11 cellular contexts compared by ENCODE assay signal in genomic region chr4:8630240-8630905, GRCh38. TPM values are rescaled to one million over a fixed set of nuclear protein-coding genes. Genes with fewer than 3 reads are reported as not detected.
A peak's percentile ranks its signal among the peaks of the same experiment; 100 is the strongest.
DNase-seq lines count a peak whose midpoint lies in the region; ATAC-seq, FAIRE-seq and TF ChIP-seq lines count a peak whose summit lies in the region.
"Not testable (repeated sequence)": the region's sequence is repeated elsewhere in the genome, so short reads cannot be mapped to it uniquely, and the experiment has no call there.
"Had no signal": no experiment of that assay in that cellular context is flagged by ENCODE, and none has a peak within 500 bp of the region (broad histone marks: within the 10 kb centered on the region; RNA-seq: fewer than 3 reads in every experiment).

No MANE protein-coding gene starts in this region.

- TF ChIP-seq EP300 in K562 (IDR thresholded peaks at IDR 0.05; ENCODE audit: low read length); gastroesophageal sphincter (IDR thresholded peaks at IDR 0.05); HepG2 (IDR thresholded peaks at IDR 0.05; ENCODE audit: low read depth in 2 of 2, low read length in 2 of 2); HepG2 (CRISPR knock-in tag; IDR thresholded peaks at IDR 0.05; ENCODE audit: borderline replicate concordance): not testable (repeated sequence)

- H4K20me1 ChIP-seq in IMR-90 (ENCODE audit: insufficient read depth, low read length); K562 (replicated peaks; ENCODE audit: control insufficient read depth, insufficient read depth, low read length); HepG2 (ENCODE audit: insufficient read depth, low read length): not testable (repeated sequence)

- TF ChIP-seq CTCF in IMR-90 (conservative IDR thresholded peaks at IDR 0.05; ENCODE audit: low read depth, low read length); WTC11 (IDR thresholded peaks at IDR 0.05); K562 (IDR thresholded peaks at IDR 0.05 in 2 of 3, conservative IDR thresholded peaks at IDR 0.05 in 1 of 3; ENCODE audit: insufficient read depth in 2 of 3, low read depth in 1 of 3, low read length in 3 of 3); gastroesophageal sphincter (IDR thresholded peaks at IDR 0.05); HepG2 (CRISPR knock-in tag; IDR thresholded peaks at IDR 0.05): not testable (repeated sequence)

- intact Hi-C loops in IMR-90 (cut with micrococcal nuclease); K562 (cut with micrococcal nuclease); left ventricle myocardium superior (cut with micrococcal nuclease); HepG2 (cut with micrococcal nuclease; ENCODE audit: unreplicated experiment); sciatic nerve (cut with DNase I); aorta (cut with DNase I): not testable (repeated sequence)

- H3K4me1 Mint-ChIP-seq in WTC11: not testable (repeated sequence)

- not testable (repeated sequence) for H2AK9ac ChIP-seq in IMR-90 (replicated peaks; ENCODE audit: low read depth, low read length, poor library complexity)

- not testable (repeated sequence) for H3K14ac ChIP-seq in IMR-90 (replicated peaks; ENCODE audit: low read depth, low read length)

- not testable (repeated sequence) for H3K79me1 ChIP-seq in IMR-90 (ENCODE audit: low read depth in 1 of 2, low read length in 2 of 2)

- POLR2A ChIA-PET in IMR-90 (lab: Charles Lee; ENCODE audit: unreplicated experiment); WTC11 (lab: Charles Lee); K562 (lab: Yijun Ruan, JAX); HepG2 (lab: Yijun Ruan, JAX): not testable (repeated sequence)

- not testable (repeated sequence) for H3K4me3 Mint-ChIP-seq in WTC11

- CTCF ChIA-PET in IMR-90 (lab: Yijun Ruan, JAX); WTC11 (lab: Charles Lee); K562 (lab: Yijun Ruan, JAX; ENCODE audit: low intra/inter-chr PET ratio); HepG2 (lab: Yijun Ruan, JAX; ENCODE audit: low intra/inter-chr PET ratio, low total read pairs): not testable (repeated sequence)

- H4K5ac ChIP-seq in IMR-90 (ENCODE audit: low read depth, low read length): not testable (repeated sequence)

- not testable (repeated sequence) for H3K27me3 Mint-ChIP-seq in WTC11 (ENCODE audit: low read depth)

- not testable (repeated sequence) for H2BK5ac ChIP-seq in IMR-90 (ENCODE audit: low read depth, low read length, poor library complexity, severe bottlenecking)

- H2AFZ ChIP-seq in IMR-90 (replicated peaks; ENCODE audit: low read length, poor library complexity); K562 (ENCODE audit: low read depth, low read length); HepG2 (ENCODE audit: low read length): not testable (repeated sequence)

- H3K9me3 ChIP-seq in IMR-90 (ENCODE audit: control insufficient read depth, insufficient read depth, low read length); K562 (replicated peaks; ENCODE audit: control insufficient read depth, insufficient read depth, low read depth, low read length); gastroesophageal sphincter; HepG2 (ENCODE audit: low read length); aorta (ENCODE audit: control insufficient read depth, low read length): not testable (repeated sequence)

- H3K56ac ChIP-seq in IMR-90 (ENCODE audit: extremely low read depth, insufficient read depth, low read length): not testable (repeated sequence)

- H3K4me3 ChIP-seq in IMR-90 (ENCODE audit: insufficient read depth, low read depth, low read length); K562; gastroesophageal sphincter; HepG2 (replicated peaks in 1 of 3; ENCODE audit: insufficient read depth in 1 of 3, low read depth in 2 of 3, low read length in 3 of 3); aorta (ENCODE audit: low read length in 2 of 2): not testable (repeated sequence)

- H3K4me2 ChIP-seq in IMR-90 (ENCODE audit: low read depth, low read length); K562 (ENCODE audit: insufficient read depth, low read length); HepG2 (ENCODE audit: low read depth, low read length): not testable (repeated sequence)

- H2BK15ac ChIP-seq in IMR-90 (ENCODE audit: low read depth, low read length): not testable (repeated sequence)

- not testable (repeated sequence) for H3K9me1 ChIP-seq in IMR-90 (ENCODE audit: insufficient read depth, low read length); K562 (ENCODE audit: control insufficient read depth, insufficient read depth, low read length)

- not testable (repeated sequence) for BruUV-seq in IMR-90 (replicated peaks; lab: Mats Ljungman, UMichigan); K562 (replicated peaks; lab: Mats Ljungman, UMichigan); HepG2 (replicated peaks; lab: Mats Ljungman, UMichigan)

- TF ChIP-seq POLR2A in IMR-90 (IDR thresholded peaks at IDR 0.05; ENCODE audit: low read depth, low read length); K562 (conservative IDR thresholded peaks at IDR 0.05); gastroesophageal sphincter (IDR thresholded peaks at IDR 0.05); HepG2 (IDR thresholded peaks at IDR 0.05; ENCODE audit: insufficient read depth in 1 of 2, low read depth in 2 of 2, low read length in 2 of 2): not testable (repeated sequence)

- peak; percentile 85 for ATAC-seq in IMR-90 (ENCODE audit: low read depth)
- ATAC-seq in WTC11: peak; percentile 94
- peak; percentile 94 for ATAC-seq in K562
- ATAC-seq in gastroesophageal sphincter: peak; percentile 60
- peak; percentile 57 for ATAC-seq in left ventricle myocardium superior
- peak; percentile 94 for ATAC-seq in HepG2
- ATAC-seq in sciatic nerve: peak; percentile 56
- peak; percentile 52 for ATAC-seq in aorta (ENCODE audit: low FRiP score)

- not testable (repeated sequence) for H4K8ac ChIP-seq in IMR-90 (ENCODE audit: low read depth in 2 of 2, low read length in 2 of 2)

- not testable (repeated sequence) for DNase-seq in IMR-90; WTC11 (ENCODE audit: low spot score); K562 (ENCODE audit: extremely low read depth in 1 of 4, low spot score in 3 of 4); left ventricle myocardium superior; HepG2 (ENCODE audit: low spot score); sciatic nerve (ENCODE audit: low spot score); aorta

- H2BK120ac ChIP-seq in IMR-90 (ENCODE audit: low read depth, low read length): not testable (repeated sequence)

- H3K23ac ChIP-seq in IMR-90 (ENCODE audit: low read depth, low read length): not testable (repeated sequence)

- dilution Hi-C loops in IMR-90 (cut with HindIII; ENCODE audit: low sequenced_read_pairs, unreplicated experiment): not testable (repeated sequence)

- no CpG with 5 or more reads among the region's 29 CpGs for WGBS in IMR-90 (ENCODE audit: extremely low coverage in 2 of 2, insufficient read length in 1 of 2), 2 experiments
- no CpG with 5 or more reads among the region's 29 CpGs for WGBS in K562 (ENCODE audit: insufficient coverage, low coverage, missing lambda C conversion rate)
- WGBS in gastroesophageal sphincter (ENCODE audit: low coverage in 1 of 2), 2 donors: no CpG with 5 or more reads among the region's 29 CpGs
- no CpG with 5 or more reads among the region's 29 CpGs for WGBS in HepG2 (ENCODE audit: low lambda C conversion rate)
- no CpG with 5 or more reads among the region's 29 CpGs for WGBS in aorta, 2 donors

- in situ Hi-C loops in IMR-90 (cut with MboI; ENCODE audit: low sequenced_read_pairs); K562 (cut with MboI); HepG2 (cut with HindIII; ENCODE audit: extremely low pct_ligation_motif_present, low pct_unique_long_range_greater_than_20kb): not testable (repeated sequence)

- H3K27ac Mint-ChIP-seq in WTC11: not testable (repeated sequence)

- H3K9ac ChIP-seq in IMR-90 (ENCODE audit: low read depth, low read length); K562 (ENCODE audit: insufficient read depth in 1 of 2, low read depth in 2 of 2, low read length in 2 of 2); HepG2 (ENCODE audit: insufficient read depth, low read depth, low read length): not testable (repeated sequence)

- not testable (repeated sequence) for H3K79me2 ChIP-seq in K562 (ENCODE audit: control insufficient read depth, insufficient read depth, low read length); HepG2 (ENCODE audit: insufficient read depth, low read length)

- not testable (repeated sequence) for H3K9me3 Mint-ChIP-seq in WTC11

- not testable (repeated sequence) for H3K27me3 ChIP-seq in IMR-90 (ENCODE audit: control insufficient read depth, insufficient read depth, low read length); K562 (ENCODE audit: control insufficient read depth in 2 of 2, insufficient read depth in 2 of 2, low read length in 2 of 2); gastroesophageal sphincter; HepG2 (ENCODE audit: control insufficient read depth in 1 of 2, insufficient read depth in 2 of 2, low read length in 2 of 2); aorta (ENCODE audit: control insufficient read depth in 1 of 2, insufficient read depth in 2 of 2, low read length in 1 of 2)

- not testable (repeated sequence) for H4K91ac ChIP-seq in IMR-90 (ENCODE audit: insufficient read depth, low read depth, low read length)

- H2AK5ac ChIP-seq in IMR-90 (ENCODE audit: low read depth, low read length): not testable (repeated sequence)

- H3K36me3 ChIP-seq in IMR-90 (ENCODE audit: control insufficient read depth, insufficient read depth, low read length); K562 (ENCODE audit: control insufficient read depth, insufficient read depth, low read length); gastroesophageal sphincter; HepG2 (replicated peaks in 1 of 2; ENCODE audit: control insufficient read depth in 1 of 2, insufficient read depth in 2 of 2, low read length in 2 of 2); aorta (ENCODE audit: control insufficient read depth in 1 of 2, insufficient read depth in 2 of 2, low read length in 1 of 2): not testable (repeated sequence)

- H3K36me3 Mint-ChIP-seq in WTC11: not testable (repeated sequence)

- not testable (repeated sequence) for H3K4ac ChIP-seq in IMR-90 (ENCODE audit: low read depth, low read length)

- not testable (repeated sequence) for H3K18ac ChIP-seq in IMR-90 (ENCODE audit: low read depth, low read length)

- FAIRE-seq in K562 (lab: Jason Lieb, UNC); HepG2 (lab: Jason Lieb, UNC): not testable (repeated sequence)

- not testable (repeated sequence) for H3K4me1 ChIP-seq in IMR-90 (ENCODE audit: control insufficient read depth, insufficient read depth, low read length); K562 (replicated peaks in 1 of 2; ENCODE audit: control insufficient read depth in 2 of 2, insufficient read depth in 2 of 2, low read length in 2 of 2); gastroesophageal sphincter; HepG2 (ENCODE audit: insufficient read depth, low read length); aorta (ENCODE audit: control insufficient read depth in 1 of 2, insufficient read depth in 2 of 2, low read length in 2 of 2)

- H2BK20ac ChIP-seq in IMR-90 (ENCODE audit: low read depth, low read length): not testable (repeated sequence)

- not testable (repeated sequence) for H3K27ac ChIP-seq in IMR-90 (ENCODE audit: insufficient read depth, low read length); K562 (ENCODE audit: extremely low read depth, low read depth, low read length); gastroesophageal sphincter; HepG2 (ENCODE audit: extremely low read length, insufficient read depth, low read length); aorta (ENCODE audit: low read depth in 1 of 2, low read length in 2 of 2)

- TF ChIP-seq RAD21 in IMR-90 (IDR thresholded peaks at IDR 0.05; ENCODE audit: low read length); K562 (CRISPR knock-in tag; conservative IDR thresholded peaks at IDR 0.05 in 1 of 2, IDR thresholded peaks at IDR 0.05 in 1 of 2); HepG2 (CRISPR knock-in tag; IDR thresholded peaks at IDR 0.05): not testable (repeated sequence)

RNA-seq across cellular contexts. Expression of gene CPZ, which starts 37.8 kb away (rescaled TPM):
- total RNA-seq in IMR-90 (2012; rRNA removed): 0.56 and 0.90 TPM in 2 replicates
- 8.2 and 10.3 TPM in 2 replicates for polyA plus RNA-seq in IMR-90 (2012; rRNA removed)
- 4.7 and 16.0 TPM in 2 replicates for polyA plus RNA-seq in IMR-90 (2012; cell fraction: cytosol; rRNA removed)
- 34.2 and 49.3 TPM in 2 replicates for polyA plus RNA-seq in IMR-90 (2012; cell fraction: nucleus; rRNA removed; ENCODE audit: low replicate concordance)
- total RNA-seq in WTC11 (2021): 22.7 to 26.9 TPM (median 22.8 TPM) in 3 replicates
- 19.3 and 33.1 TPM in 2 replicates for total RNA-seq in K562 (2011; cell fraction: chromatin; rRNA removed; ENCODE audit: low replicate concordance)
- 12.5 and 16.5 TPM in 2 replicates for total RNA-seq in K562 (2011; cell fraction: nucleolus; rRNA removed)
- 15.9 and 26.4 TPM in 2 replicates for total RNA-seq in K562 (2011; cell fraction: nucleoplasm; rRNA removed)
- total RNA-seq in K562 (2014; rRNA removed): 0.41 and 1.1 TPM in 2 replicates
- 0.58 and 0.67 TPM in 2 replicates for total RNA-seq in K562 (2014; rRNA removed; fragmentation: Illumina TruSeq; extraction: Trizol)
- 2.1 and 2.2 TPM in 2 replicates for total RNA-seq in K562 (2015; rRNA removed; fragmentation: Illumina TruSeq; extraction: Trizol)
- 1.5 and 1.6 TPM in 2 replicates for total RNA-seq in K562 (2021)
- 0.60 and 2.0 TPM in 2 replicates for polyA plus RNA-seq in K562 (2011; rRNA removed)
- 0.38 and 4.3 TPM in 2 replicates for polyA plus RNA-seq in K562 (2011; cell fraction: cytosol; rRNA removed)
- polyA plus RNA-seq in K562 (2011; cell fraction: nucleus; rRNA removed): 1.7 and 13.8 TPM in 2 replicates
- polyA plus RNA-seq in K562 (2012): 4.3 and 41.5 TPM in 2 replicates
- polyA plus RNA-seq in K562 (2014; fragmentation: Illumina TruSeq; extraction: Trizol): 0.68 and 1.4 TPM in 2 replicates
- under 1 TPM in 1 of 2 experiments, not detected in 1; 0.06 TPM for polyA plus RNA-seq in K562 (2014; fragmentation: Nextera tagmentation; extraction: Ambion mirVana)
- 1.1 TPM in 2 replicates for polyA plus RNA-seq in K562 (2014; rRNA removed)
- 1.4 TPM in 1 of 2 replicates, not detected in the other for polyA minus RNA-seq in K562 (2011; rRNA and poly(A)+ RNA removed)
- 0.86 TPM in 1 of 2 replicates, not detected in the other for polyA minus RNA-seq in K562 (2011; cell fraction: cytosol; rRNA and poly(A)+ RNA removed)
- 1.4 and 2.6 TPM in 2 replicates for polyA minus RNA-seq in K562 (2011; cell fraction: nucleus; rRNA and poly(A)+ RNA removed)
- 1 to 10 TPM in 3 of 4 donors, not detected in 1; 2.3 to 7.5 (median 3.2) TPM for total RNA-seq in gastroesophageal sphincter
- 1.2 TPM for total RNA-seq in left ventricle myocardium superior
- total RNA-seq in HepG2 (2016; rRNA removed; fragmentation: Illumina TruSeq; extraction: Trizol): 0.38 and 0.58 TPM in 2 replicates
- total RNA-seq in HepG2 (2016; cell fraction: cytosol; rRNA removed; fragmentation: Illumina TruSeq; extraction: Trizol; ENCODE audit: low read depth): not detected in 2 replicates
- 0.79 and 0.80 TPM in 2 replicates for total RNA-seq in HepG2 (2016; cell fraction: insoluble cytoplasmic fraction; rRNA removed; fragmentation: Illumina TruSeq; extraction: Trizol)
- total RNA-seq in HepG2 (2016; cell fraction: membrane; rRNA removed; fragmentation: Illumina TruSeq; extraction: Trizol): 0.31 and 0.65 TPM in 2 replicates
- total RNA-seq in HepG2 (2016; cell fraction: nucleus; rRNA removed; fragmentation: Illumina TruSeq; extraction: Trizol): 0.25 and 0.96 TPM in 2 replicates
- polyA plus RNA-seq in HepG2 (2011; rRNA removed): 0.60 and 0.61 TPM in 2 replicates
- polyA plus RNA-seq in HepG2 (2011; cell fraction: cytosol; rRNA removed): 0.49 and 0.76 TPM in 2 replicates
- 1.9 and 3.1 TPM in 2 replicates for polyA plus RNA-seq in HepG2 (2011; cell fraction: nucleus; rRNA removed)
- 0.36 and 1.1 TPM in 2 replicates for polyA plus RNA-seq in HepG2 (2012)
- 0.23 and 0.32 TPM in 2 replicates for polyA plus RNA-seq in HepG2 (2016; cell fraction: cytosol; fragmentation: Illumina TruSeq; extraction: Trizol; ENCODE audit: low read depth)
- 0.38 and 0.51 TPM in 2 replicates for polyA plus RNA-seq in HepG2 (2016; cell fraction: insoluble cytoplasmic fraction; fragmentation: Illumina TruSeq; extraction: Trizol; ENCODE audit: low read depth)
- polyA plus RNA-seq in HepG2 (2016; cell fraction: membrane; fragmentation: Illumina TruSeq; extraction: Trizol; ENCODE audit: low read depth): 0.31 and 0.38 TPM in 2 replicates
- 1.5 and 1.9 TPM in 2 replicates for polyA plus RNA-seq in HepG2 (2016; cell fraction: nucleus; fragmentation: Illumina TruSeq; extraction: Trizol; ENCODE audit: insufficient read depth, low read depth)
- 0.44 and 0.58 TPM in 2 replicates for polyA minus RNA-seq in HepG2 (2011; rRNA and poly(A)+ RNA removed; ENCODE audit: low replicate concordance)
- polyA minus RNA-seq in HepG2 (2011; cell fraction: cytosol; rRNA and poly(A)+ RNA removed): 0.79 TPM in 1 of 2 replicates, not detected in the other
- polyA minus RNA-seq in HepG2 (2011; cell fraction: nucleus; rRNA and poly(A)+ RNA removed): 0.25 and 0.77 TPM in 2 replicates
- total RNA-seq in sciatic nerve: 7.0 TPM
- total RNA-seq in aorta: 1 to 10 TPM; 3.8 to 10.0 TPM
- polyA plus RNA-seq in aorta: under 1 TPM; 0.13 to 0.82 TPM
- total RNA-seq: CD4-positive, alpha-beta memory T cell; G401 had no signal
- polyA plus RNA-seq: CD4-positive, alpha-beta memory T cell had no signal

RNA-seq across cellular contexts. Expression of gene GPR78, which starts 50.2 kb away (rescaled TPM):
- total RNA-seq in IMR-90 (2012; rRNA removed) (under 0.01 TPM in 2 replicates), WTC11 (2021) (2.3 to 5.7 TPM (median 2.7 TPM) in 3 replicates), K562 (2014; rRNA removed) (0.04 TPM in 1 of 2 replicates, not detected in the other), K562 (2014; rRNA removed; fragmentation: Illumina TruSeq; extraction: Trizol) (not detected in 2 replicates), K562 (2015; rRNA removed; fragmentation: Illumina TruSeq; extraction: Trizol) (0.07 TPM in 1 of 2 replicates, not detected in the other), K562 (2021) (0.09 and 0.16 TPM in 2 replicates), gastroesophageal sphincter (not detected), left ventricle myocardium superior (not detected), HepG2 (2016; rRNA removed; fragmentation: Illumina TruSeq; extraction: Trizol) (0.07 TPM in 1 of 2 replicates, not detected in the other), sciatic nerve (0.58 TPM), aorta (under 1 TPM in 1 of 2 donors, not detected in 1; 0.48 TPM)
- polyA plus RNA-seq in IMR-90 (2012; rRNA removed) (0.07 and 0.10 TPM in 2 replicates), K562 (2011; rRNA removed) (0.13 TPM in 1 of 2 replicates, not detected in the other), K562 (2014; fragmentation: Illumina TruSeq; extraction: Trizol) (0.06 TPM in 1 of 2 replicates, not detected in the other), K562 (2014; fragmentation: Nextera tagmentation; extraction: Ambion mirVana) (not detected), K562 (2014; rRNA removed) (0.04 and 0.08 TPM in 2 replicates), HepG2 (2011; rRNA removed) (0.01 TPM in 1 of 2 replicates, not detected in the other), aorta (not detected)
- polyA plus RNA-seq in IMR-90 (2012; cell fraction: cytosol; rRNA removed): 0.03 and 0.05 TPM in 2 replicates
- polyA plus RNA-seq in IMR-90 (2012; cell fraction: nucleus; rRNA removed; ENCODE audit: low replicate concordance): 1.3 and 1.7 TPM in 2 replicates
- 4.4 and 8.6 TPM in 2 replicates for total RNA-seq in K562 (2011; cell fraction: chromatin; rRNA removed; ENCODE audit: low replicate concordance)
- total RNA-seq in K562 (2011; cell fraction: nucleolus; rRNA removed): 2.4 and 3.2 TPM in 2 replicates
- 3.6 and 4.8 TPM in 2 replicates for total RNA-seq in K562 (2011; cell fraction: nucleoplasm; rRNA removed)
- polyA plus RNA-seq in K562 (2011; cell fraction: cytosol; rRNA removed): 0.07 TPM in 1 of 2 replicates, not detected in the other
- polyA plus RNA-seq in K562 (2011; cell fraction: nucleus; rRNA removed): 0.20 and 1.3 TPM in 2 replicates
- polyA plus RNA-seq in K562 (2012): 0.08 and 0.39 TPM in 2 replicates
- 0.21 TPM in 1 of 2 replicates, not detected in the other for polyA minus RNA-seq in K562 (2011; rRNA and poly(A)+ RNA removed)
- not detected in 2 replicates for polyA minus RNA-seq in K562 (2011; cell fraction: cytosol; rRNA and poly(A)+ RNA removed)
- polyA minus RNA-seq in K562 (2011; cell fraction: nucleus; rRNA and poly(A)+ RNA removed): 0.11 and 0.67 TPM in 2 replicates
- not detected in 2 replicates for total RNA-seq in HepG2 (2016; cell fraction: cytosol; rRNA removed; fragmentation: Illumina TruSeq; extraction: Trizol; ENCODE audit: low read depth)
- total RNA-seq in HepG2 (2016; cell fraction: insoluble cytoplasmic fraction; rRNA removed; fragmentation: Illumina TruSeq; extraction: Trizol): not detected in 2 replicates
- 0.07 TPM in 1 of 2 replicates, not detected in the other for total RNA-seq in HepG2 (2016; cell fraction: membrane; rRNA removed; fragmentation: Illumina TruSeq; extraction: Trizol)
- total RNA-seq in HepG2 (2016; cell fraction: nucleus; rRNA removed; fragmentation: Illumina TruSeq; extraction: Trizol): 0.12 and 0.13 TPM in 2 replicates
- not detected in 2 replicates for polyA plus RNA-seq in HepG2 (2011; cell fraction: cytosol; rRNA removed)
- 0.10 and 0.13 TPM in 2 replicates for polyA plus RNA-seq in HepG2 (2011; cell fraction: nucleus; rRNA removed)
- not detected in 2 replicates for polyA plus RNA-seq in HepG2 (2012)
- not detected in 2 replicates for polyA plus RNA-seq in HepG2 (2016; cell fraction: cytosol; fragmentation: Illumina TruSeq; extraction: Trizol; ENCODE audit: low read depth)
- not detected in 2 replicates for polyA plus RNA-seq in HepG2 (2016; cell fraction: insoluble cytoplasmic fraction; fragmentation: Illumina TruSeq; extraction: Trizol; ENCODE audit: low read depth)
- not detected in 2 replicates for polyA plus RNA-seq in HepG2 (2016; cell fraction: membrane; fragmentation: Illumina TruSeq; extraction: Trizol; ENCODE audit: low read depth)
- polyA plus RNA-seq in HepG2 (2016; cell fraction: nucleus; fragmentation: Illumina TruSeq; extraction: Trizol; ENCODE audit: insufficient read depth, low read depth): 0.16 TPM in 1 of 2 replicates, not detected in the other
- polyA minus RNA-seq in HepG2 (2011; rRNA and poly(A)+ RNA removed; ENCODE audit: low replicate concordance): 0.07 TPM in 1 of 2 replicates, not detected in the other
- polyA minus RNA-seq in HepG2 (2011; cell fraction: cytosol; rRNA and poly(A)+ RNA removed): not detected in 2 replicates
- 0.13 TPM in 1 of 2 replicates, not detected in the other for polyA minus RNA-seq in HepG2 (2011; cell fraction: nucleus; rRNA and poly(A)+ RNA removed)
- total RNA-seq: CD4-positive, alpha-beta memory T cell; G401; GM23248 had no signal
- polyA plus RNA-seq: CD4-positive, alpha-beta memory T cell had no signal
